14 cellular contexts compared by ENCODE assay signal in the genomic region with DNA sequence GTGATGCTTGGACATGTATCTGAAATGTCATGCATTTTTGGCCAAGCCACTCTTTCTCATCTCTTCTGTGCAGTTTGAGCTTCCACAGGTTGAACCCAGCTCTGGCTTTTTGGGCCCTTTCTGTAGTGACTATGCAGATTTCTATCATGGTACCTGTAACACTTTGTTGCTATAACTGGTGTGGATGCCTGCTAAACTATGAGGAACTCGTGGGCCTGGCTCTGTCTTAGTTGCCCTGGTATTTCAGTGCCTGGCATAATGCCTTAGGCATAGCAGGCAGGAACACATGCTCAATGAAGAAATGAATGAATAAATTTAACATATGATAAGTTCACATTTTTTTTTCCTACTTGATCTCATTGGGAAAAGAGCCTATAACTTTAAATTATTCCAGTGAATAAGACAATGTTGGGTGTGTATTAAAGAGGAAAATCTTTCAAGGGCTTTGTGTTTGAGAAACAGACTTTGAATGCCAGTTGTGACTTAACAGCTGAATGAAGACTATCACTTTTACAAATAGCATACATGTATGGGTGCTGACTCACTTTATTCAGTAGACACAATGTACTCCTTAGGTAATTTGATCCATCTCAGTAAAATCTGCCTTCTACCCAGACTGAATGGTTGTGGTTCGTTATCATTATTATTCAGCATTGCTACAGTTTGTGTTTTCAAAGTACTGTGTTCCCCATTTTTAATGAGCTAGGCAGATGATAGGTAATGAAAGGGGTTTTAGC.
DNase-seq lines count a peak whose midpoint lies in the region; ATAC-seq and TF ChIP-seq lines count a peak whose summit lies in the region.
"Had no signal": no experiment of that assay in that cellular context is flagged by ENCODE, and none has a peak within 500 bp of the region (broad histone marks: within the 10 kb centered on the region; RNA-seq: fewer than 3 reads in every experiment).

No MANE protein-coding gene starts in this region.

- no peak overlapping the region for H2BK15ac ChIP-seq in mesendoderm (replicated peaks; ENCODE audit: low read depth)

- in situ Hi-C loops in Caki2 (cut with HindIII; ENCODE audit: low pct_unique_long_range_greater_than_20kb, low sequenced_read_pairs), result no loop called here

- H3K27ac Mint-ChIP-seq in CD8-positive, alpha-beta memory T cell, result no peak overlapping the region
- H3K27ac Mint-ChIP-seq: activated T-helper 2 cell treated with anti-CD3 and anti-CD28 coated beads, Interferon-gamma antibody, Interleukin-2, Interleukin-4, amounts not matched to agents 10 μg/mL and 5 μg/mL and 100 μg/mL, durations not matched to agents 14 hours and 24 hours and 36 hours; endodermal cell had no signal

- TF ChIP-seq CTCF in choroid plexus epithelial cell (conservative IDR thresholded peaks at IDR 0.05; ENCODE audit: low read depth, low read length), result no peak

- no peaks in the 10 kb centered on the region for H3K27me3 ChIP-seq in mesendoderm (ENCODE audit: insufficient read depth, low read length, poor library complexity)
- H3K27me3 ChIP-seq in CD8-positive, alpha-beta memory T cell (ENCODE audit: insufficient read depth, low read length, poor library complexity, severe bottlenecking), result no peaks in the 10 kb centered on the region

- no peak overlapping the region for H2AK5ac ChIP-seq in mesendoderm (ENCODE audit: low read length)

- H3K4ac ChIP-seq in mesendoderm (ENCODE audit: low read depth, low read length), result no peak overlapping the region

- no peaks in the 10 kb centered on the region for H3K27me3 Mint-ChIP-seq in CD8-positive, alpha-beta memory T cell

- H3K56ac ChIP-seq in mesendoderm (ENCODE audit: low read length), result peak overlapping the region; percentile 15

- no peak overlapping the region for H3K23ac ChIP-seq in mesendoderm (ENCODE audit: low read length)

- H3K9ac ChIP-seq in mesendoderm (ENCODE audit: low read length), result no peak overlapping the region

- no peak overlapping the region for H3K4me3 ChIP-seq in choroid plexus epithelial cell (ENCODE audit: low read depth, low read length)
- H3K4me3 ChIP-seq in mesendoderm (ENCODE audit: low read length), result no peak overlapping the region
- no peak overlapping the region for H3K4me3 ChIP-seq in CD8-positive, alpha-beta memory T cell (ENCODE audit: low read length)
- H3K4me3 ChIP-seq: lower lobe of right lung had no signal

- no peaks in the 10 kb centered on the region for H3K79me1 ChIP-seq in mesendoderm (ENCODE audit: low read length)

- H3K4me2 ChIP-seq in mesendoderm (ENCODE audit: low read length), result no peak overlapping the region

- no peak overlapping the region for H3K18ac ChIP-seq in mesendoderm (ENCODE audit: low read length)

- no CpG with 5 or more reads among the region's 2 CpGs for WGBS in mesendoderm (ENCODE audit: extremely low coverage, insufficient coverage, low lambda C conversion rate)

- no peak overlapping the region for H4K5ac ChIP-seq in mesendoderm (ENCODE audit: low read length)

- H3K36me3 Mint-ChIP-seq in CD8-positive, alpha-beta memory T cell, result peaks cover 0 to 22% (median 0%) of the 10 kb centered on the region in 3 donors

- H3K9me3 Mint-ChIP-seq in CD8-positive, alpha-beta memory T cell, result peaks cover 0 to 3% (median 0%) of the 10 kb centered on the region in 5 donors

- H3K4me1 Mint-ChIP-seq in CD8-positive, alpha-beta memory T cell, result no peaks in the 10 kb centered on the region
- H3K4me1 Mint-ChIP-seq: endodermal cell had no signal

- no peaks in the 10 kb centered on the region for H3K36me3 ChIP-seq in mesendoderm (ENCODE audit: control insufficient read depth, insufficient read depth, low read length)
- no peaks in the 10 kb centered on the region for H3K36me3 ChIP-seq in CD8-positive, alpha-beta memory T cell (ENCODE audit: insufficient read depth, low read length)
- H3K36me3 ChIP-seq: lower lobe of right lung had no signal

- CTCF ChIA-PET in CD8-positive, alpha-beta memory T cell (lab: Charles Lee), result no interaction called here

- peaks cover 2% of the 10 kb centered on the region for H3K4me1 ChIP-seq in mesendoderm (ENCODE audit: control insufficient read depth, low read depth, low read length)
- no peaks in the 10 kb centered on the region for H3K4me1 ChIP-seq in CD8-positive, alpha-beta memory T cell (ENCODE audit: insufficient read depth, low read length)

- no peak overlapping the region for H4K8ac ChIP-seq in mesendoderm (ENCODE audit: low read depth, low read length)

- no peaks in the 10 kb centered on the region for H3K79me2 ChIP-seq in mesendoderm (ENCODE audit: control insufficient read depth, insufficient read depth, low read length)

- H3K9me3 ChIP-seq in CD8-positive, alpha-beta memory T cell (ENCODE audit: low read length), result no peaks in the 10 kb centered on the region

- DNase-seq in Caki2 (ENCODE audit: low read depth) (peak; percentile 56), OCI-M1 (lab: John Stamatoyannopoulos, UW) (peak; percentile 66), choroid plexus epithelial cell (ENCODE audit: low read depth) (peak; percentile 97), mesendoderm (peak; percentile 57), activated gamma-delta T cell treated with Interleukin-2 at 50 U/mL for 16 hours (no peak)
- no peak for DNase-seq in activated CD4-positive, CD25-positive, alpha-beta regulatory T cell (lab: John Stamatoyannopoulos, UW)
- no peak for DNase-seq in CD8-positive, alpha-beta memory T cell
- DNase-seq: DMS53; endodermal cell; lower lobe of right lung; NCI-H446 treated with DMSO at 0.1 percent for 48 hours; stimulated activated naive CD8-positive, alpha-beta T cell treated with anti-CD3 and anti-CD28 coated beads, Interleukin-15, Interleukin-2, amounts not matched to agents 100 U/mL and 50 U/mL, for 24 hours had no signal

- H2BK5ac ChIP-seq in mesendoderm (ENCODE audit: low read length), result no peak overlapping the region

- ATAC-seq in GM19328 (IDR thresholded peaks at IDR 0.05; ENCODE audit: unreplicated experiment), result no peak
- ATAC-seq: lower lobe of right lung; stimulated activated naive CD8-positive, alpha-beta T cell treated with anti-CD3 and anti-CD28 coated beads, Interleukin-15, Interleukin-2, amounts not matched to agents 100 U/mL and 50 U/mL, for 24 hours had no signal

- no peak overlapping the region for H2BK120ac ChIP-seq in mesendoderm (ENCODE audit: low read depth, low read length)

- POLR2A ChIA-PET in CD8-positive, alpha-beta memory T cell (lab: Charles Lee), result no interaction called here

- no peak overlapping the region for H3K27ac ChIP-seq in mesendoderm (ENCODE audit: low read depth, low read length)
- H3K27ac ChIP-seq in CD8-positive, alpha-beta memory T cell (ENCODE audit: low read depth, low read length), result no peak overlapping the region
- H3K27ac ChIP-seq: lower lobe of right lung had no signal

- H3K4me3 Mint-ChIP-seq in CD8-positive, alpha-beta memory T cell, result no peak overlapping the region
- H3K4me3 Mint-ChIP-seq: endodermal cell had no signal

Comparison
In these comparisons a context has a peak if more than half of its experiments do, and no peak if none do; other contexts are left out.
1. DNase-seq: peak in Caki2 (single experiment), OCI-M1 (single experiment), choroid plexus epithelial cell (single experiment) and mesendoderm (single experiment); none in activated CD4-positive, CD25-positive, alpha-beta regulatory T cell (0 of 4), CD8-positive, alpha-beta memory T cell (0 of 5) and activated gamma-delta T cell treated with Interleukin-2 at 50 U/mL for 16 hours (single experiment).